Comparison of ENCODE assay signal across 9 cellular contexts in genomic region chr17:47821424-47822379, GRCh38. TPM values are rescaled to one million over a fixed set of nuclear protein-coding genes. Genes with fewer than 3 reads are reported as not detected.
DNase-seq lines count a peak whose midpoint lies in the region; ATAC-seq and TF ChIP-seq lines count a peak whose summit lies in the region.
"Had no signal": no experiment of that assay in that cellular context is flagged by ENCODE, and none has a peak within 500 bp of the region (broad histone marks: within the 10 kb centered on the region; RNA-seq: fewer than 3 reads in every experiment).

OSBPL7 (minus strand) TSS chr17:47821794; CDS start chr17:47820278, 1,516 bp downstream.

- no peaks in the 10 kb centered on the region for H4K20me1 ChIP-seq in OCI-LY3 (ENCODE audit: insufficient read depth, low read length)

- H3K36me3 ChIP-seq in HUES48 (ENCODE audit: control insufficient read depth, insufficient read depth, low read length), result peaks cover 27% of the 10 kb centered on the region
- peaks cover 12% of the 10 kb centered on the region for H3K36me3 ChIP-seq in OCI-LY3 (replicated peaks; ENCODE audit: low read depth, low read length)

- peak within 1 kb of the TSS; percentile 85 for H3K4me2 ChIP-seq in OCI-LY3 (ENCODE audit: low read length)

- H3K4me3 ChIP-seq in HUES48 (ENCODE audit: low read depth, low read length) (peak within 1 kb of the TSS; percentile 93), OCI-LY3 (ENCODE audit: low read length) (peak within 1 kb of the TSS; percentile 97), epithelial cell of esophagus (ENCODE audit: low read length) (peak within 1 kb of the TSS; percentile 69)

- peaks cover 47 to 62% of the 10 kb centered on the region in 2 donors for H3K36me3 Mint-ChIP-seq in CD14-positive monocyte

- H3K4me1 Mint-ChIP-seq in CD14-positive monocyte, result peaks cover 29% of the 10 kb centered on the region

- TF ChIP-seq CTCF in CD14-positive monocyte (IDR thresholded peaks at IDR 0.05) (no peak), OCI-LY3 (IDR thresholded peaks at IDR 0.05; ENCODE audit: low read depth, low read length) (peak; percentile 61), epithelial cell of esophagus (IDR thresholded peaks at IDR 0.05; ENCODE audit: insufficient read depth, low read depth, low read length, missing control alignments) (no peak)

- H3K27ac Mint-ChIP-seq in CD14-positive monocyte, result peak within 1 kb of the TSS; percentile 79 to 88 (median 85)

- peak; percentile 76 for ATAC-seq in GM19397 (IDR thresholded peaks at IDR 0.05; ENCODE audit: unreplicated experiment)

- no peaks in the 10 kb centered on the region for H3K9me3 ChIP-seq in HUES48 (ENCODE audit: control insufficient read depth, insufficient read depth, low read length)
- H3K9me3 ChIP-seq in OCI-LY3 (ENCODE audit: insufficient read depth, low read length), result no peaks in the 10 kb centered on the region

- peak within 1 kb of the TSS; percentile 81 to 93 for H3K4me3 Mint-ChIP-seq in CD14-positive monocyte

- H3K9me3 Mint-ChIP-seq in CD14-positive monocyte, result no peaks in the 10 kb centered on the region

- H3K27ac ChIP-seq in HUES48 (ENCODE audit: low read depth, low read length) (peak within 1 kb of the TSS; percentile 59), OCI-LY3 (ENCODE audit: low read length) (no peak within 1 kb of the TSS)
- H3K27ac ChIP-seq: epithelial cell of prostate had no signal

- intact Hi-C loops in CD14-positive monocyte (cut with micrococcal nuclease), result no loop called here

- H3K9ac ChIP-seq in HUES48 (ENCODE audit: low read depth, low read length) (peak within 1 kb of the TSS; percentile 36; the same call in 1 of the 2 replicates), OCI-LY3 (ENCODE audit: low read length) (peak within 1 kb of the TSS; percentile 72)

- H2AFZ ChIP-seq in OCI-LY3 (ENCODE audit: low read depth, low read length), result peak within 1 kb of the TSS; percentile 76

- H3K27me3 Mint-ChIP-seq in CD14-positive monocyte (ENCODE audit: low read depth in 3 of 3), result no peaks in the 10 kb centered on the region

- no peaks in the 10 kb centered on the region for H3K79me2 ChIP-seq in OCI-LY3 (ENCODE audit: low read length)

- H3K27me3 ChIP-seq in HUES48 (ENCODE audit: control insufficient read depth, insufficient read depth, low read length) (no peaks in the 10 kb centered on the region), OCI-LY3 (ENCODE audit: low read depth, low read length) (no peaks in the 10 kb centered on the region)

- DNase-seq in CD14-positive monocyte (ENCODE audit: low spot score), result peak; percentile 91
- peak; percentile 64 for DNase-seq in activated T-cell treated with anti-CD3 and anti-CD28 coated beads for 1 hour (ENCODE audit: low read depth)
- peak; percentile 81 for DNase-seq in epithelial cell of esophagus (ENCODE audit: low read depth)
- peak; percentile 70 for DNase-seq in mucosa of gallbladder (ENCODE audit: low spot score)
- peak; percentile 51 to 63 for DNase-seq in stimulated activated CD8-positive, alpha-beta memory T cell treated with anti-CD3 and anti-CD28 coated beads, Interleukin-4, amount 100 ng/mL, for 4 hours (ENCODE audit: low read depth in 2 of 2, low spot score in 1 of 2)

- peaks cover 7% of the 10 kb centered on the region for H3K4me1 ChIP-seq in HUES48 (ENCODE audit: control insufficient read depth, insufficient read depth, low read length)
- H3K4me1 ChIP-seq in OCI-LY3 (ENCODE audit: low read length), result peaks cover 18% of the 10 kb centered on the region

RNA-seq across cellular contexts. Expression of gene OSBPL7, which starts in this region (rescaled TPM):
- polyA plus RNA-seq in CD14-positive monocyte, result 1 to 10 TPM; 1.6 TPM
- 39.3 TPM for total RNA-seq in mucosa of gallbladder
